8 cellular contexts compared by ENCODE assay signal in the genomic region with DNA sequence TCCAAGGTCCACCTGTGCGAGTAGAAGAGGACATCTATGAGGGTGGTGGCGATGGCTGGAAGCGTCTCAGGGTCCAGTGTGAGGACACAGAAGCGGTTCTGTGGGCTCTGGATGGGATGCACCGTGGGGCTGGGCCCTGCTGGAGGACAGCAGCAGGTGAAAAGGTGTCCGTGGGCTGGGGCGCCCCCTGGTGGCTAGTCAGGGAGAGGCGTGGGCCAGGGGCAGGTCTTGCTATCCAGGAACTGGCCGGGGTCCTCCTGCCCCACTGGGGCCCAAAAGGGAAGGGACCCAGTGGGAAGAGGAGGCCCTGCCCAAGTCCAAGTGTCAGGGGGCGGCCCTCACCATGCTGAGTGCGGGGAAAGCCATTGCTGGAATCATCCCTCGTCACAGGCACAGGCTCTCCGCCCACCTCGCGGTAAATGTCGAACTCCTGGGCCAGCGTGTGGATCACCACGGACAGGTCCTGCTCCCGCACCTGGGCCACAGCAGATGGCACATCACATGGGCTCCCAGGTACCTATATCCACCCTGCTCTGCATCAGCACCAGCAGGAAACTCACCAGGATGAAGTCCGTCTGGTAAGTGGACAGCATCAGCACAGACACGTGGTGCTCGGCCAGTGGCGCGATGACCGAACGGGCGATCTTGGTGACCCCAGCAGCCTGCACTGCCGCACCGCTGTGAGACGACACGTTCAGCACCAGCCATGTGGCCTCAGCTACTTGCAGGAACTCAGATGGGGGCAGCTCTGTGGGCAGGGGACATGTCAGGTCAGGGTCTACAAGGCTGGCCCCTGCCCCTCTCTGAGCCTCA. TPM values are rescaled to one million over a fixed set of nuclear protein-coding genes. Genes with fewer than 3 reads are reported as not detected.
DNase-seq lines count a peak whose midpoint lies in the region; ATAC-seq, FAIRE-seq and TF ChIP-seq lines count a peak whose summit lies in the region.

No MANE protein-coding gene starts in this region.

- TF ChIP-seq RAD21 in Ishikawa (IDR thresholded peaks at IDR 0.05; ENCODE audit: low read depth), result peak; percentile 90

- H3K9me3 ChIP-seq in ascending aorta (no peaks in the 10 kb centered on the region), keratinocyte (ENCODE audit: control insufficient read depth, low read depth, low read length) (no peaks in the 10 kb centered on the region)

- DNase-seq in DMS114 treated with DMSO at 0.1 percent for 48 hours (lab: John Stamatoyannopoulos, UW; ENCODE audit: unreplicated experiment) (peak; percentile 5), T-helper 2 cell (peak; percentile 72 to 83 (median 81)), ascending aorta (ENCODE audit: low spot score in 2 of 2) (peak in 1 of 2 donors; percentile 86), keratinocyte (ENCODE audit: low read depth, low spot score) (no peak)
- peak; percentile 90 for DNase-seq in stimulated activated CD4-positive, alpha-beta T cell treated with anti-CD3 and anti-CD28 coated beads, Interleukin-4, amount 100 ng/mL, for 24 hours

- ATAC-seq in HG03097 (IDR thresholded peaks at IDR 0.05; ENCODE audit: low FRiP score, unreplicated experiment), result no peak
- ATAC-seq in GM18505 (IDR thresholded peaks at IDR 0.05; ENCODE audit: unreplicated experiment), result no peak

- TF ChIP-seq CTCF in ascending aorta (IDR thresholded peaks at IDR 0.05), result peak; percentile 65 to 83 (median 81)
- peak; percentile 88 to 98 (median 91) for TF ChIP-seq CTCF in keratinocyte (optimal IDR thresholded peaks at IDR 0.05 in 1 of 3, IDR thresholded peaks at IDR 0.05 in 1 of 3, conservative IDR thresholded peaks at IDR 0.05 in 1 of 3; ENCODE audit: extremely low read depth in 1 of 3, insufficient read depth in 2 of 3, low read length in 3 of 3)

- H3K9me1 ChIP-seq in keratinocyte (ENCODE audit: control insufficient read depth, extremely low read depth, insufficient read depth, low read length), result no peaks in the 10 kb centered on the region

- H3K27ac ChIP-seq in ascending aorta (no peak overlapping the region), keratinocyte (ENCODE audit: control insufficient read depth, insufficient read depth, low read length) (no peak overlapping the region)

- H3K4me1 ChIP-seq in ascending aorta (peaks cover 19 to 33% of the 10 kb centered on the region in 2 donors), keratinocyte (ENCODE audit: control insufficient read depth, extremely low read depth, insufficient read depth, low read length) (peaks cover 26% of the 10 kb centered on the region)

- intact Hi-C loops in ascending aorta (cut with DNase I), result loop anchor here (1.0 to 5.0 kb wide), 3 partner anchors 24 to 100 kb away; a partner anchor contains a TSS

- H4K20me1 ChIP-seq in keratinocyte (ENCODE audit: control insufficient read depth, extremely low read depth, insufficient read depth, low read length), result no peaks in the 10 kb centered on the region

- no peaks in the 10 kb centered on the region for H3K27me3 ChIP-seq in ascending aorta
- H3K27me3 ChIP-seq in keratinocyte (ENCODE audit: control insufficient read depth, extremely low read depth, insufficient read depth, low read length), result no peaks in the 10 kb centered on the region

- no peak overlapping the region for H3K4me2 ChIP-seq in keratinocyte (ENCODE audit: control insufficient read depth, extremely low read depth, insufficient read depth, low read depth, low read length)

- no peak for TF ChIP-seq EP300 in Ishikawa (IDR thresholded peaks at IDR 0.05; ENCODE audit: borderline replicate concordance)

- no peak overlapping the region for H3K9ac ChIP-seq in keratinocyte (ENCODE audit: control insufficient read depth, extremely low read depth, insufficient read depth, low read length)

- FAIRE-seq in keratinocyte (lab: Jason Lieb, UNC), result no peak

- TF ChIP-seq POLR2A in GM18505 (IDR thresholded peaks at IDR 0.05; ENCODE audit: borderline replicate concordance, extremely low read depth, insufficient read depth, insufficient read length), result no peak

- H3K36me3 ChIP-seq in ascending aorta, result peaks cover 30 to 44% of the 10 kb centered on the region in 2 donors
- peaks cover 0 to 9% of the 10 kb centered on the region in 2 experiments for H3K36me3 ChIP-seq in keratinocyte (ENCODE audit: control insufficient read depth in 2 of 2, extremely low read depth in 1 of 2, insufficient read depth in 2 of 2, low read length in 2 of 2)

- no peak overlapping the region for H2AFZ ChIP-seq in keratinocyte (ENCODE audit: control insufficient read depth, low read length)

- dilution Hi-C loops in keratinocyte (cut with MboI; ENCODE audit: extremely low pct_ligation_motif_present, low sequenced_read_pairs), result no loop called here

- no peaks in the 10 kb centered on the region for H3K79me2 ChIP-seq in keratinocyte (ENCODE audit: control insufficient read depth, insufficient read depth, low read length)

- H3K4me3 ChIP-seq in ascending aorta (no peak overlapping the region), keratinocyte (ENCODE audit: control insufficient read depth in 2 of 3, extremely low read depth in 1 of 3, insufficient read depth in 2 of 3, low read depth in 1 of 3, low read length in 3 of 3) (no peak overlapping the region)

TF ChIP-seq in Ishikawa, 13 proteins besides CTCF, POLR2A, EP300 and RAD21 (continues in another document):
- TF ChIP-seq, protein P1, sequence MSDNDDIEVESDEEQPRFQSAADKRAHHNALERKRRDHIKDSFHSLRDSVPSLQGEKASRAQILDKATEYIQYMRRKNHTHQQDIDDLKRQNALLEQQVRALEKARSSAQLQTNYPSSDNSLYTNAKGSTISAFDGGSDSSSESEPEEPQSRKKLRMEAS (IDR thresholded peaks at IDR 0.05), result no peak
- peak; percentile 89 for TF ChIP-seq ZBTB7A (IDR thresholded peaks at IDR 0.05; ENCODE audit: low read depth)
- no peak for TF ChIP-seq TCF12 (IDR thresholded peaks at IDR 0.05; ENCODE audit: low read depth)
- TF ChIP-seq EGR1 (IDR thresholded peaks at IDR 0.05), result peak; percentile 53; the same call in 1 of the 2 replicates
- no peak for TF ChIP-seq NFIC (IDR thresholded peaks at IDR 0.05)
- no peak for TF ChIP-seq CREB1 (IDR thresholded peaks at IDR 0.05; ENCODE audit: low read depth)
- no peak for TF ChIP-seq TAF1 (IDR thresholded peaks at IDR 0.05; ENCODE audit: low read depth)
- TF ChIP-seq CEBPB (IDR thresholded peaks at IDR 0.05), result no peak

RNA-seq across cellular contexts. Expression of a gene that starts 2.3 kb away (rescaled TPM):
- 55.9 TPM for total RNA-seq in ascending aorta
- polyA plus RNA-seq in keratinocyte, result 6.7 to 20.0 TPM (median 9.1 TPM) in 3 replicates
- polyA plus RNA-seq in keratinocyte (2011; ENCODE audit: low read depth), result 0.81 TPM
- polyA plus RNA-seq in keratinocyte (2011; cell fraction: cytosol; rRNA removed), result 8.4 and 12.7 TPM in 2 replicates
- polyA plus RNA-seq in keratinocyte (2011; cell fraction: nucleus; rRNA removed), result 20.0 and 22.1 TPM in 2 replicates
- polyA plus RNA-seq in keratinocyte (2012; ENCODE audit: low replicate concordance), result 7.4 and 13.7 TPM in 2 replicates
- polyA minus RNA-seq in keratinocyte, result 8.1 to 12.6 TPM in 2 of 3 replicates, not detected in the other
- 30.7 TPM for polyA minus RNA-seq in keratinocyte (2011; cell fraction: cytosol; rRNA and poly(A)+ RNA removed)
- 5.5 and 6.6 TPM in 2 replicates for polyA minus RNA-seq in keratinocyte (2011; cell fraction: nucleus; rRNA and poly(A)+ RNA removed)

RNA-seq across cellular contexts. Expression of a gene that starts 20.4 kb away (rescaled TPM):
- total RNA-seq in ascending aorta, result not detected
- polyA plus RNA-seq in keratinocyte, result not detected in 3 replicates
- polyA plus RNA-seq in keratinocyte (2011; ENCODE audit: low read depth), result not detected
- polyA plus RNA-seq in keratinocyte (2011; cell fraction: cytosol; rRNA removed), result not detected in 2 replicates
- polyA plus RNA-seq in keratinocyte (2011; cell fraction: nucleus; rRNA removed), result 0.14 and 0.23 TPM in 2 replicates
- 0.08 TPM in 1 of 2 replicates, not detected in the other for polyA plus RNA-seq in keratinocyte (2012; ENCODE audit: low replicate concordance)
- not detected in 3 replicates for polyA minus RNA-seq in keratinocyte
- polyA minus RNA-seq in keratinocyte (2011; cell fraction: cytosol; rRNA and poly(A)+ RNA removed), result not detected
- polyA minus RNA-seq in keratinocyte (2011; cell fraction: nucleus; rRNA and poly(A)+ RNA removed), result 0.84 TPM in 1 of 2 replicates, not detected in the other

RNA-seq across cellular contexts. Expression of a gene that starts 39.7 kb away (rescaled TPM):
- 107 TPM for total RNA-seq in ascending aorta
- polyA plus RNA-seq in keratinocyte, result 15.0 to 27.4 TPM (median 17.8 TPM) in 3 replicates
- 9.0 TPM for polyA plus RNA-seq in keratinocyte (2011; ENCODE audit: low read depth)
- 13.3 and 24.4 TPM in 2 replicates for polyA plus RNA-seq in keratinocyte (2011; cell fraction: cytosol; rRNA removed)
- 35.0 and 48.4 TPM in 2 replicates for polyA plus RNA-seq in keratinocyte (2011; cell fraction: nucleus; rRNA removed)
- polyA plus RNA-seq in keratinocyte (2012; ENCODE audit: low replicate concordance), result 16.3 and 26.8 TPM in 2 replicates
- polyA minus RNA-seq in keratinocyte, result 12.1 to 20.4 TPM (median 17.8 TPM) in 3 replicates
- polyA minus RNA-seq in keratinocyte (2011; cell fraction: cytosol; rRNA and poly(A)+ RNA removed), result 27.6 TPM
- 16.2 and 30.5 TPM in 2 replicates for polyA minus RNA-seq in keratinocyte (2011; cell fraction: nucleus; rRNA and poly(A)+ RNA removed)

RNA-seq across cellular contexts. Expression of a gene that starts 40.5 kb away (rescaled TPM):
- total RNA-seq in ascending aorta, result not detected
- polyA plus RNA-seq in keratinocyte, result 1.2 to 14.3 TPM (median 3.1 TPM) in 3 replicates
- 0.57 TPM for polyA plus RNA-seq in keratinocyte (2011; ENCODE audit: low read depth)
- polyA plus RNA-seq in keratinocyte (2011; cell fraction: cytosol; rRNA removed), result 1.5 and 2.1 TPM in 2 replicates
- 22.1 and 25.6 TPM in 2 replicates for polyA plus RNA-seq in keratinocyte (2011; cell fraction: nucleus; rRNA removed)
- polyA plus RNA-seq in keratinocyte (2012; ENCODE audit: low replicate concordance), result 1.2 and 1.3 TPM in 2 replicates
- polyA minus RNA-seq in keratinocyte, result 4.6 to 16.8 TPM (median 6.6 TPM) in 3 replicates
- polyA minus RNA-seq in keratinocyte (2011; cell fraction: cytosol; rRNA and poly(A)+ RNA removed), result 3.6 TPM
- polyA minus RNA-seq in keratinocyte (2011; cell fraction: nucleus; rRNA and poly(A)+ RNA removed), result 9.4 and 12.3 TPM in 2 replicates
